In the genomic region with DNA sequence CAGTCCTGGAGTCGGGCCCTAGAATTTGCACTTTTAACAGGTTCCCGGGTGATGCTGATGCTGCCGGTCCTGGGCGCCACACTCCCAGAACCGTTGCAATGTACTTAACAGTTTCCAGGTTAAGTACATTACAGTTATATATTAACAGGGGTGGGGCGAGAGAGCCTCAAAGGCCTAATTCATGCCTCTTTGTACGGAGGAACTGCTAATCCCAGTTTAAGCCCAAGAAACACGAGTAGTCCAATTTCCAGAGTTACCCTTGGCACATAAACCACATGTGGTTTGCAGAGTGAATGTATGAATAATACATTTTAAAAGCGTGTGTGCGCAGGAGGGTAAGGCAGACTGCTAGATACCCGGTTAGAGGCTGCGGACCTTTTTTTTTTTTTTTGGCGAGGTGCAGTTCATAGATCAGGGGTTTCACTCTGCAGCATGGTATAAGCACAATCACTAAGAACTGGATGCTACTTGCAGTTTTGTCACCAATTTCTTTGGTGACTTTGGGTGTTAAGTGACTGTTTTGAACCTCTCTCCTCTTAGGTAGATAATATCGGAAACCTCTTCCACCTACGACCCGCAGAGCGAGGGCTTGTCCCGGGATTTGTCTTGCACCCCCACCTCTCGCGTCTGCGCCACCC, we compare ENCODE assay signal across 8 cellular contexts. TPM values are rescaled to one million over a fixed set of nuclear protein-coding genes. Genes with fewer than 3 reads are reported as not detected.
DNase-seq lines count a peak whose midpoint lies in the region; ATAC-seq and TF ChIP-seq lines count a peak whose summit lies in the region.

No MANE protein-coding gene starts in this region.

- TF ChIP-seq CTCF in AG04450 (IDR thresholded peaks at IDR 0.05; ENCODE audit: low read depth, low read length): no peak; the same call in 1 of the 2 replicates
- no peak for TF ChIP-seq CTCF in GM13976 (IDR thresholded peaks at IDR 0.05; ENCODE audit: borderline replicate concordance, control extremely low read depth, extremely low read depth, insufficient read depth, missing control alignments)
- TF ChIP-seq CTCF in body of pancreas (IDR thresholded peaks at IDR 0.05): no peak
- no peak for TF ChIP-seq CTCF in testis (IDR thresholded peaks at IDR 0.05)

- H3K27me3 ChIP-seq in AG04450 (ENCODE audit: control insufficient read depth, insufficient read depth, low read length): no peaks in the 10 kb centered on the region
- H3K27me3 ChIP-seq in body of pancreas: no peaks in the 10 kb centered on the region
- no peaks in the 10 kb centered on the region for H3K27me3 ChIP-seq in testis

- DNase-seq in AG04450 (ENCODE audit: low read depth, low spot score): no peak
- peak; percentile 47 for DNase-seq in GM13976 (ENCODE audit: low spot score)
- DNase-seq in NCI-H146 (lab: John Stamatoyannopoulos, UW): peak; percentile 42
- peak in 3 of 4 donors; percentile 17 to 29 (median 22) for DNase-seq in body of pancreas
- DNase-seq in kidney glomerular epithelial cell (lab: John Stamatoyannopoulos, UW): peak; percentile 31
- no peak for DNase-seq in testis
- DNase-seq in islet precursor cell: no peak

- ATAC-seq in HG02759 (IDR thresholded peaks at IDR 0.05; ENCODE audit: unreplicated experiment): peak; percentile 23
- peak; percentile 1 for ATAC-seq in body of pancreas

- H3K9me3 ChIP-seq in AG04450 (ENCODE audit: control insufficient read depth, insufficient read depth, low read length): no peaks in the 10 kb centered on the region; the same call in 1 of the 2 replicates
- H3K9me3 ChIP-seq in body of pancreas: peaks cover 0 to under 1% (median 0%) of the 10 kb centered on the region in 3 donors
- no peaks in the 10 kb centered on the region for H3K9me3 ChIP-seq in testis

- intact Hi-C loops in body of pancreas (cut with DNase I) (no loop called here), testis (cut with DNase I; ENCODE audit: low total_unique reads) (no loop called here)

- peaks cover 38% of the 10 kb centered on the region for H3K4me1 ChIP-seq in body of pancreas
- peaks cover 31% of the 10 kb centered on the region for H3K4me1 ChIP-seq in testis

- POLR2A ChIA-PET in AG04450 (lab: Yijun Ruan, JAX): no interaction called here

- CTCF ChIA-PET in AG04450 (lab: Charles Lee): no interaction called here

- in situ Hi-C loops in GM13976 (cut with MboI; ENCODE audit: low sequenced_read_pairs, unreplicated experiment): no loop called here

- 0 to 1% methylated on average over 13 to 21 of the region's 21 CpGs for WGBS in body of pancreas, 2 donors
- 1 to 2% methylated on average over 17 to 21 of the region's 21 CpGs for WGBS in testis, 2 donors

- TF ChIP-seq POLR2A in body of pancreas (IDR thresholded peaks at IDR 0.05) (no peak), testis (IDR thresholded peaks at IDR 0.05) (no peak)

- H3K27ac ChIP-seq in AG04450 (ENCODE audit: low read depth, low read length): no peak overlapping the region
- H3K27ac ChIP-seq in body of pancreas: peak overlapping the region; percentile 65 to 90 (median 79)
- peak overlapping the region; percentile 89 to 93 for H3K27ac ChIP-seq in testis

- H3K4me3 ChIP-seq in AG04450 (ENCODE audit: low read depth, low read length) (peak overlapping the region; percentile 91), body of pancreas (peak overlapping the region; percentile 75 to 83), testis (peak overlapping the region; percentile 87 to 95)

- H3K36me3 ChIP-seq in body of pancreas (replicated peaks in 1 of 2; ENCODE audit: insufficient read depth in 1 of 2, low read depth in 2 of 2): peaks cover 5 to 6% of the 10 kb centered on the region in 2 donors
- no peaks in the 10 kb centered on the region for H3K36me3 ChIP-seq in testis (ENCODE audit: low read depth, missing control alignments)

RNA-seq across cellular contexts. Expression of gene COX11, which starts 0.7 kb away (rescaled TPM):
- polyA plus RNA-seq in AG04450 (2011; rRNA removed): 27.8 and 31.5 TPM in 2 replicates
- 33.6 and 34.3 TPM in 2 replicates for polyA minus RNA-seq in AG04450 (2011; rRNA and poly(A)+ RNA removed)
- 10 to 100 TPM; 19.8 to 30.1 TPM for total RNA-seq in body of pancreas
- total RNA-seq in testis: 10 to 100 TPM; 47.9 to 56.2 TPM
- polyA plus RNA-seq in testis (ENCODE audit: insufficient read depth, low read depth, low replicate concordance): 67.9 TPM

RNA-seq across cellular contexts. Expression of gene STXBP4, which starts 0.8 kb away (rescaled TPM):
- polyA plus RNA-seq in AG04450 (2011; rRNA removed) (6.5 and 9.7 TPM in 2 replicates), testis (ENCODE audit: insufficient read depth, low read depth, low replicate concordance) (4.7 TPM)
- polyA minus RNA-seq in AG04450 (2011; rRNA and poly(A)+ RNA removed): 11.3 and 13.9 TPM in 2 replicates
- total RNA-seq in body of pancreas (1 to 10 TPM; 3.6 to 9.3 TPM), testis (10 to 100 TPM; 19.3 to 25.8 TPM)

Comparison
In these comparisons a context has a peak if more than half of its experiments do, and no peak if none do; other contexts are left out.
1. DNase-seq: peak in GM13976 (single experiment), NCI-H146 (single experiment), body of pancreas (3 of 4) and kidney glomerular epithelial cell (single experiment); none in AG04450 (single experiment), testis (single experiment) and islet precursor cell (single experiment).
2. Peak in every context shown above with its lines, with median percentiles within 50 percentile points of each other: H3K4me3 ChIP-seq.